Comparison of ENCODE assay signal across 11 cellular contexts in genomic region chr4:38565271-38566199, GRCh38.
DNase-seq lines count a peak whose midpoint lies in the region; ATAC-seq and TF ChIP-seq lines count a peak whose summit lies in the region.
"Had no signal": no experiment of that assay in that cellular context is flagged by ENCODE, and none has a peak within 500 bp of the region (broad histone marks: within the 10 kb centered on the region; RNA-seq: fewer than 3 reads in every experiment).

No MANE protein-coding gene starts in this region.

- DNase-seq in GM04503 (ENCODE audit: low read depth) (peak; percentile 23), NCI-H69 (lab: John Stamatoyannopoulos, UW) (peak; percentile 47), sigmoid colon (peak; percentile 65), WERI-Rb-1 (no peak), activated gamma-delta T cell treated with Interleukin-2 at 50 U/mL for 16 hours (no peak), T-helper 17 cell (no peak)
- no peak for DNase-seq in activated CD4-positive, alpha-beta T cell treated with anti-CD3 and anti-CD28 coated beads for 4 hours
- DNase-seq: activated B cell treated with CpG ODN at 0.5 μM for 24 hours; activated naive CD8-positive, alpha-beta T cell treated with anti-CD3 and anti-CD28 coated beads, Interleukin-2, amount 50 U/mL, for 24 hours; posterior cingulate gyrus had no signal

- H3K27ac ChIP-seq in esophagus (ENCODE audit: low read depth in 2 of 2, low read length in 1 of 2) (peak overlapping the region; percentile 13 to 65), sigmoid colon (peak overlapping the region; percentile 45 to 75 (median 58)), WERI-Rb-1 (no peak overlapping the region)

- H3K27me3 Mint-ChIP-seq in T-helper 17 cell = peaks cover 13% of the 10 kb centered on the region
- H3K27me3 Mint-ChIP-seq: activated B cell treated with CpG ODN at 0.5 μM for 24 hours; activated naive CD8-positive, alpha-beta T cell treated with anti-CD3 and anti-CD28 coated beads, Interleukin-2, amount 50 U/mL, for 24 hours had no signal

- no peaks in the 10 kb centered on the region for H3K36me3 Mint-ChIP-seq in T-helper 17 cell (ENCODE audit: low read depth)

- H3K4me1 Mint-ChIP-seq in T-helper 17 cell = peaks cover 6% of the 10 kb centered on the region
- H3K4me1 Mint-ChIP-seq: activated B cell treated with CpG ODN at 0.5 μM for 24 hours had no signal

- TF ChIP-seq CTCF in sigmoid colon (IDR thresholded peaks at IDR 0.05) (no peak), WERI-Rb-1 (IDR thresholded peaks at IDR 0.05; ENCODE audit: low read depth, low read length) (no peak)

- H3K36me3 ChIP-seq in esophagus (ENCODE audit: control insufficient read depth in 2 of 2, insufficient read depth in 2 of 2, low read length in 1 of 2) (no peaks in the 10 kb centered on the region), sigmoid colon (no peaks in the 10 kb centered on the region), WERI-Rb-1 (no peaks in the 10 kb centered on the region)

- no peaks in the 10 kb centered on the region for H3K27me3 ChIP-seq in esophagus (ENCODE audit: control insufficient read depth in 1 of 2, insufficient read depth in 2 of 2, low read length in 2 of 2)
- H3K27me3 ChIP-seq in sigmoid colon = no peaks in the 10 kb centered on the region
- no peaks in the 10 kb centered on the region for H3K27me3 ChIP-seq in WERI-Rb-1 (ENCODE audit: insufficient read depth, low read depth, severe bottlenecking)

- intact Hi-C loops in sigmoid colon (cut with DNase I) = no loop called here

- no peak for TF ChIP-seq EP300 in sigmoid colon (IDR thresholded peaks at IDR 0.05)

- H3K4me3 Mint-ChIP-seq in T-helper 17 cell = no peak overlapping the region
- H3K4me3 Mint-ChIP-seq: activated B cell treated with CpG ODN at 0.5 μM for 24 hours; activated naive CD8-positive, alpha-beta T cell treated with anti-CD3 and anti-CD28 coated beads, Interleukin-2, amount 50 U/mL, for 24 hours had no signal

- H3K4me3 ChIP-seq in esophagus (ENCODE audit: low read depth in 1 of 2, low read length in 2 of 2) (no peak overlapping the region), sigmoid colon (no peak overlapping the region), WERI-Rb-1 (ENCODE audit: low read depth, low read length) (no peak overlapping the region)

- H3K27ac Mint-ChIP-seq in T-helper 17 cell = no peak overlapping the region
- H3K27ac Mint-ChIP-seq: activated B cell treated with CpG ODN at 0.5 μM for 24 hours; activated naive CD8-positive, alpha-beta T cell treated with anti-CD3 and anti-CD28 coated beads, Interleukin-2, amount 50 U/mL, for 24 hours had no signal

- no peaks in the 10 kb centered on the region for H3K4me1 ChIP-seq in esophagus (ENCODE audit: control insufficient read depth in 2 of 2, insufficient read depth in 2 of 2, low read length in 1 of 2)
- peaks cover 0 to 49% (median 47%) of the 10 kb centered on the region in 4 donors for H3K4me1 ChIP-seq in sigmoid colon

- no peak for TF ChIP-seq POLR2A in sigmoid colon (IDR thresholded peaks at IDR 0.05)

- 40 to 57% methylated on average over 12 of the region's 12 CpGs for WGBS in esophagus, 2 donors
- WGBS in sigmoid colon, 2 donors = 62 to 75% methylated on average over 12 of the region's 12 CpGs

- no peaks in the 10 kb centered on the region for H3K9me3 ChIP-seq in esophagus (ENCODE audit: control insufficient read depth in 2 of 2, insufficient read depth in 1 of 2, low read depth in 1 of 2, low read length in 1 of 2)
- H3K9me3 ChIP-seq in sigmoid colon = no peaks in the 10 kb centered on the region
- no peaks in the 10 kb centered on the region for H3K9me3 ChIP-seq in WERI-Rb-1 (ENCODE audit: severe bottlenecking)
- H3K9me3 ChIP-seq in T-helper 17 cell (ENCODE audit: control insufficient read depth, low read length, poor library complexity, severe bottlenecking) = no peaks in the 10 kb centered on the region

- ATAC-seq in T-helper 17 cell = no peak
- ATAC-seq: activated naive CD8-positive, alpha-beta T cell treated with anti-CD3 and anti-CD28 coated beads, Interleukin-2, amount 50 U/mL, for 24 hours had no signal

Comparison
In these comparisons a context has a peak if more than half of its experiments do, and no peak if none do; other contexts are left out.
1. DNase-seq: peak in GM04503 (single experiment), NCI-H69 (single experiment) and sigmoid colon (single experiment); none in WERI-Rb-1 (single experiment), activated gamma-delta T cell treated with Interleukin-2 at 50 U/mL for 16 hours (single experiment), T-helper 17 cell (0 of 3) and activated CD4-positive, alpha-beta T cell treated with anti-CD3 and anti-CD28 coated beads for 4 hours (0 of 2).